17 cellular contexts compared by ENCODE assay signal in genomic region chr2:7950035-7950612, GRCh38.
DNase-seq lines count a peak whose midpoint lies in the region; ATAC-seq, FAIRE-seq and TF ChIP-seq lines count a peak whose summit lies in the region.
"Had no signal": no experiment of that assay in that cellular context is flagged by ENCODE, and none has a peak within 500 bp of the region (broad histone marks: within the 10 kb centered on the region; RNA-seq: fewer than 3 reads in every experiment).

No MANE protein-coding gene starts in this region.

- POLR2A ChIA-PET in CD4-positive, alpha-beta T cell (lab: Charles Lee): no interaction called here

- DNase-seq in LHCN-M2 (ENCODE audit: low read depth) (peak; percentile 62), fibroblast of gingiva (ENCODE audit: low read depth) (peak; percentile 13), omental fat pad (ENCODE audit: low spot score) (no peak), GM19239 (ENCODE audit: insufficient read length, low spot score) (no peak), substantia nigra (lab: John Stamatoyannopoulos, UW) (no peak), urothelium cell line (ENCODE audit: low spot score) (no peak)
- no peak for DNase-seq in CD4-positive, alpha-beta T cell
- DNase-seq: DMS 273 treated with DMSO at 0.1 percent for 48 hours, MV-4-11, NCI-H1436, NCI-H2029 treated with DMSO at 0.1 percent for 48 hours, NCI-H524, SJCRH30 had no signal

- no peak for FAIRE-seq in GM19239 (lab: Jason Lieb, UNC)
- no peak for FAIRE-seq in urothelium cell line (lab: Jason Lieb, UNC)
- FAIRE-seq: GM18507, HTR-8/SVneo had no signal

- no peaks in the 10 kb centered on the region for H3K4me1 Mint-ChIP-seq in CD4-positive, alpha-beta T cell (ENCODE audit: low read depth)

- no peak overlapping the region for H3K27ac Mint-ChIP-seq in CD4-positive, alpha-beta T cell

- no peak for TF ChIP-seq CTCF in omental fat pad (IDR thresholded peaks at IDR 0.05)
- TF ChIP-seq CTCF in CD4-positive, alpha-beta T cell (IDR thresholded peaks at IDR 0.05): no peak

- ATAC-seq in omental fat pad (ENCODE audit: low FRiP score): peak; percentile 62
- no peak for ATAC-seq in CD4-positive, alpha-beta T cell (ENCODE audit: poor library complexity)

- no peak overlapping the region for H3K27ac ChIP-seq in CD4-positive, alpha-beta T cell (ENCODE audit: low read depth, low read length)
- H3K27ac ChIP-seq in substantia nigra (ENCODE audit: low read depth, low read length, poor library complexity, severe bottlenecking): no peak overlapping the region
- H3K27ac ChIP-seq: BLaER1 treated with 17β-estradiol and CSF1 and Interleukin-3, amounts not matched to agents 10 nM and 100 nM; SJCRH30 had no signal

- no peak overlapping the region for H3K4me3 Mint-ChIP-seq in CD4-positive, alpha-beta T cell

- H3K27me3 Mint-ChIP-seq in CD4-positive, alpha-beta T cell: no peaks in the 10 kb centered on the region

- intact Hi-C loops in CD4-positive, alpha-beta T cell (cut with DNase I, micrococcal nuclease): no loop called here

- no peaks in the 10 kb centered on the region for H3K9me3 Mint-ChIP-seq in CD4-positive, alpha-beta T cell

- H3K36me3 Mint-ChIP-seq in CD4-positive, alpha-beta T cell (ENCODE audit: low read depth): no peaks in the 10 kb centered on the region

- CTCF ChIA-PET in CD4-positive, alpha-beta T cell (lab: Charles Lee): no interaction called here

- H3K27me3 ChIP-seq in CD4-positive, alpha-beta T cell (ENCODE audit: control insufficient read depth, insufficient read depth, low read length): no peaks in the 10 kb centered on the region
- H3K27me3 ChIP-seq: BLaER1 treated with 17β-estradiol and CSF1 and Interleukin-3, amounts not matched to agents 10 nM and 100 nM; SJCRH30 had no signal

- no peaks in the 10 kb centered on the region for H3K9me3 ChIP-seq in CD4-positive, alpha-beta T cell (ENCODE audit: control insufficient read depth, low read length)
- H3K9me3 ChIP-seq: HAP-1, SJCRH30 had no signal

Comparison
In these comparisons a context has a peak if more than half of its experiments do, and no peak if none do; other contexts are left out.
1. DNase-seq: peak in LHCN-M2 (single experiment) and fibroblast of gingiva (single experiment); none in omental fat pad (single experiment), GM19239 (single experiment), CD4-positive, alpha-beta T cell (0 of 10), substantia nigra (0 of 49) and urothelium cell line (single experiment).